25 cellular contexts compared by ENCODE assay signal in the genomic region with DNA sequence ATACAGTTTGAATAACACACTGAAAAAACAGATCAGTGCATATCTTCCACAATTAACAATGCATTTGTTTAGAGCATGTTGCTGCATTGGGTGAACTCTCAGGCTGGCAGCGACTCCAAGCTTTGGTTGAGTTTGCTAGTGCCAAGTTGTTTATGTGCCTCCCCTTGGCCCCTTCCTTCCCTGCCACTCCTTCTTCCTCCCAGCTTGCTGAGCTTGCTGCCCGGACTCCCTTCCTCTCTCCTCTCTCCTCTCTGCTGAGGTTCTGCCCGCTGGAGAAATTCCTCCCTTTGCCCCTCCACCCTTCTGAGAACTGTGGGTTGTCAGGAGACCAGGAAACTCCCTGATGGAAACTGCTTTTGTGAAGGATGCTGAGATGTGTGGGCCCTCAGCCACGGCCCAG.
DNase-seq lines count a peak whose midpoint lies in the region; ATAC-seq and TF ChIP-seq lines count a peak whose summit lies in the region.
"Had no signal": no experiment of that assay in that cellular context is flagged by ENCODE, and none has a peak within 500 bp of the region (broad histone marks: within the 10 kb centered on the region; RNA-seq: fewer than 3 reads in every experiment).

No MANE protein-coding gene starts in this region.

- no peaks in the 10 kb centered on the region for H3K9me3 ChIP-seq in osteoblast (ENCODE audit: low read depth, low read length)
- no peaks in the 10 kb centered on the region for H3K9me3 ChIP-seq in upper lobe of left lung
- H3K9me3 ChIP-seq: body of pancreas, colonic mucosa, neutrophil, vagina had no signal

- H3K4me1 ChIP-seq in osteoblast (ENCODE audit: insufficient read depth, low read length) (no peaks in the 10 kb centered on the region), upper lobe of left lung (peaks cover 9 to 46% (median 26%) of the 10 kb centered on the region in 4 donors)
- H3K4me1 ChIP-seq: colonic mucosa had no signal

- no peak overlapping the region for H3K4me3 Mint-ChIP-seq in activated CD8-positive, alpha-beta memory T cell treated with anti-CD3 and anti-CD28 coated beads, Interleukin-2, amount 10 ng/mL, durations not matched to agents 7 days and 5 days
- H3K4me3 Mint-ChIP-seq: CD4-positive, alpha-beta memory T cell; stimulated activated naive CD8-positive, alpha-beta T cell treated with anti-CD3 and anti-CD28 coated beads, Interleukin-15, Interleukin-2, amounts not matched to agents 100 ng/mL and 50 ng/mL, for 24 hours had no signal

- H3K27ac ChIP-seq in angular gyrus (ENCODE audit: low read depth, low read length) (peak overlapping the region; percentile 96), layer of hippocampus (ENCODE audit: low read depth, low read length) (peak overlapping the region; percentile 77), osteoblast (ENCODE audit: low read depth, low read length) (no peak overlapping the region), upper lobe of left lung (peak overlapping the region; percentile 23 to 69 (median 36))
- H3K27ac ChIP-seq: body of pancreas, colonic mucosa, neutrophil, vagina, WERI-Rb-1 had no signal

- H3K4me3 ChIP-seq in osteoblast (ENCODE audit: insufficient read depth, low read length) (no peak overlapping the region), upper lobe of left lung (no peak overlapping the region)
- H3K4me3 ChIP-seq: body of pancreas, colonic mucosa, K562, vagina had no signal

- no peak for TF ChIP-seq POLR2A in upper lobe of left lung (IDR thresholded peaks at IDR 0.05)

- H3K36me3 ChIP-seq in osteoblast (ENCODE audit: insufficient read depth, low read length) (no peaks in the 10 kb centered on the region), upper lobe of left lung (no peaks in the 10 kb centered on the region)
- H3K36me3 ChIP-seq: colonic mucosa, neutrophil, vagina, WERI-Rb-1 had no signal

- H3K79me2 ChIP-seq in osteoblast (ENCODE audit: insufficient read depth, low read length), result no peaks in the 10 kb centered on the region

- H3K9me3 Mint-ChIP-seq in activated CD8-positive, alpha-beta memory T cell treated with anti-CD3 and anti-CD28 coated beads, Interleukin-2, amount 10 ng/mL, durations not matched to agents 7 days and 5 days (ENCODE audit: low read depth), result no peaks in the 10 kb centered on the region
- H3K9me3 Mint-ChIP-seq: activated T-helper 2 cell treated with anti-CD3 and anti-CD28 coated beads, Interferon-gamma antibody, Interleukin-2, Interleukin-4, amounts not matched to agents 10 μg/mL and 5 μg/mL and 100 μg/mL, durations not matched to agents 14 hours and 24 hours and 36 hours; stimulated activated naive CD8-positive, alpha-beta T cell treated with anti-CD3 and anti-CD28 coated beads, Interleukin-15, Interleukin-2, amounts not matched to agents 100 ng/mL and 50 ng/mL, for 24 hours had no signal

- CTCF ChIA-PET in activated CD8-positive, alpha-beta memory T cell treated with anti-CD3 and anti-CD28 coated beads, Interleukin-2, amount 10 ng/mL, durations not matched to agents 7 days and 5 days (lab: Charles Lee), result no interaction called here

- H4K20me1 ChIP-seq in osteoblast (ENCODE audit: insufficient read depth, low read length), result no peaks in the 10 kb centered on the region

- no peaks in the 10 kb centered on the region for H3K4me1 Mint-ChIP-seq in activated CD8-positive, alpha-beta memory T cell treated with anti-CD3 and anti-CD28 coated beads, Interleukin-2, amount 10 ng/mL, durations not matched to agents 7 days and 5 days
- H3K4me1 Mint-ChIP-seq: CD4-positive, alpha-beta memory T cell had no signal

- 21 to 26% methylated on average over 4 of the region's 4 CpGs for WGBS in upper lobe of left lung, 2 donors

- no peak overlapping the region for H2AFZ ChIP-seq in osteoblast (ENCODE audit: low read length)

- H3K27ac Mint-ChIP-seq in activated CD8-positive, alpha-beta memory T cell treated with anti-CD3 and anti-CD28 coated beads, Interleukin-2, amount 10 ng/mL, durations not matched to agents 7 days and 5 days, result no peak overlapping the region
- H3K27ac Mint-ChIP-seq: activated T-helper 2 cell treated with anti-CD3 and anti-CD28 coated beads, Interferon-gamma antibody, Interleukin-2, Interleukin-4, amounts not matched to agents 10 μg/mL and 5 μg/mL and 100 μg/mL, durations not matched to agents 14 hours and 24 hours and 36 hours; CD4-positive, alpha-beta memory T cell; stimulated activated naive CD8-positive, alpha-beta T cell treated with anti-CD3 and anti-CD28 coated beads, Interleukin-15, Interleukin-2, amounts not matched to agents 100 ng/mL and 50 ng/mL, for 24 hours had no signal

- no peak for TF ChIP-seq EP300 in upper lobe of left lung (IDR thresholded peaks at IDR 0.05)

- H3K36me3 Mint-ChIP-seq in activated CD8-positive, alpha-beta memory T cell treated with anti-CD3 and anti-CD28 coated beads, Interleukin-2, amount 10 ng/mL, durations not matched to agents 7 days and 5 days, result no peaks in the 10 kb centered on the region
- H3K36me3 Mint-ChIP-seq: CD4-positive, alpha-beta memory T cell had no signal

- H3K4me2 ChIP-seq in osteoblast (ENCODE audit: insufficient read depth, low read length), result no peak overlapping the region

- ATAC-seq in upper lobe of left lung (ENCODE audit: low FRiP score in 2 of 2), result no peak
- ATAC-seq in activated CD8-positive, alpha-beta memory T cell treated with anti-CD3 and anti-CD28 coated beads, Interleukin-2, amount 10 ng/mL, durations not matched to agents 7 days and 5 days, result no peak
- ATAC-seq: body of pancreas, HCT116, K562, left lobe of liver had no signal

- H3K27me3 ChIP-seq in layer of hippocampus (ENCODE audit: control insufficient read depth, insufficient read depth, low read length) (no peaks in the 10 kb centered on the region), osteoblast (ENCODE audit: insufficient read depth, low read length) (peaks cover 21% of the 10 kb centered on the region), upper lobe of left lung (no peaks in the 10 kb centered on the region)
- H3K27me3 ChIP-seq: body of pancreas, colonic mucosa, neutrophil, vagina had no signal

- DNase-seq in osteoblast (ENCODE audit: insufficient read length, low spot score, missing footprints) (peak; percentile 48), upper lobe of left lung (no peak), iPS-NIHi11 (ENCODE audit: low spot score) (no peak)
- no peak for DNase-seq in activated CD4-positive, CD25-positive, alpha-beta regulatory T cell (lab: John Stamatoyannopoulos, UW)
- no peak for DNase-seq in activated CD8-positive, alpha-beta memory T cell treated with anti-CD3 and anti-CD28 coated beads, Interleukin-2, amount 10 ng/mL, durations not matched to agents 7 days and 5 days
- DNase-seq: activated CD4-positive, alpha-beta T cell treated with anti-CD3 and anti-CD28 coated beads, Interleukin-2, amount 50 U/mL, for 4 hours; activated CD8-positive, alpha-beta memory T cell treated with anti-CD3 and anti-CD28 coated beads, Interleukin-2, amount 50 U/mL, for 48 hours; body of pancreas; CD4-positive, alpha-beta memory T cell; colonic mucosa; DMS 273 treated with DMSO at 0.1 percent for 48 hours; NCI-H146; retina; stimulated activated CD4-positive, alpha-beta T cell treated with anti-CD3 and anti-CD28 coated beads, Interleukin-12 subunit alpha, Interleukin-12 subunit beta, amount 100 ng/mL, for 4 hours; stimulated activated CD4-positive, alpha-beta T cell treated with anti-CD3 and anti-CD28 coated beads, Interleukin-4, amount 100 ng/mL, for 4 hours; WERI-Rb-1 had no signal

- TF ChIP-seq CTCF in osteoblast (IDR thresholded peaks at IDR 0.05; ENCODE audit: extremely low read depth, low read depth, low read length) (no peak), upper lobe of left lung (IDR thresholded peaks at IDR 0.05) (no peak)

- peaks cover 5% of the 10 kb centered on the region for H3K27me3 Mint-ChIP-seq in activated CD8-positive, alpha-beta memory T cell treated with anti-CD3 and anti-CD28 coated beads, Interleukin-2, amount 10 ng/mL, durations not matched to agents 7 days and 5 days
- H3K27me3 Mint-ChIP-seq: stimulated activated naive CD8-positive, alpha-beta T cell treated with anti-CD3 and anti-CD28 coated beads, Interleukin-15, Interleukin-2, amounts not matched to agents 100 ng/mL and 50 ng/mL, for 24 hours had no signal
